In the genomic region with DNA sequence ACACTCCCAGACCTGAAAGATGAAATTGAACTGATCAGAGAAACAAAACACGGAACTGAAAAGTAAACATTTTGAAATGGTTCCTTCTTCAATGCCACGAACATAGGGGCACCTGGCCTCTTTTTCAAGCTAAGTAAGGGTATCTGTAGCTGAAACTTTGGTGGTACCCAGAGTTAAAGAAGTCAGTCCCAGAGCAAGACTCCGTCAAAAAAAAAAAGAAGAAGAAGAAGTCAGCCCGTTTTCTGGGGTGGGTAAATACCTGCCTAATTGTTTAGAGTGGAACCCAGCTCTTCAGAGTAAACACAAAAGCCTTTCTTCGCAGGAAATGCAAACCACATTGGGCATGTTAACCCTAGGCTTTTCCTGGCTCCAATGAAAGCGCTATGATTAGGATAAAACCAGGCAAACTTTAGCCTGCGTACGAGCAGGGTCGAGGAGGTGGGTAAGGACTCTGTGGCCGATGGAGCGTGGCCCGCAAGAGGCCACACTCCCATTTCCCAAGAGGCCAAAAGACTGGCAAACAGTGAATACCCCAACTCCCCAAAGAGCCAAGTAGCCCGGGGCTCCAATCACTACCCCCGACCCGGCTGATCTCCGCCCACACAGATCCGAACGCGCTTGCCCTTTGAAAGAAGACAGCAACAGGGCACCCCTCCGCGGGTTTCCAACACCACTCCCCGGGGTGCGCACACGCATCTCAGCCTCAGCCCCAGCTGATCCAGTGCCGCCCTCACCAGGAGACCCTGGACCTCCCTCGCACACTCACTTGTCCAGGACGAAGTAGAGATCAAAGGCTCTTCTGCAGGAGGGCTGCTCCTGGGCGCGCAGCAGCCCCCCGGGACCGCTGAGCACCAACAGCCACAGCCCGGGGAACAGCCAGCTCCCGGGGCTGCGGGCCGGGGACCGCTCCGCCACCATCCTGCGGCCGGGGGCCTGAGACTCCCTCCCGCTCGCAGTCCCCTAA, we compare ENCODE assay signal across 8 cellular contexts. TPM values are rescaled to one million over a fixed set of nuclear protein-coding genes. Genes with fewer than 3 reads are reported as not detected.
DNase-seq lines count a peak whose midpoint lies in the region; ATAC-seq, FAIRE-seq and TF ChIP-seq lines count a peak whose summit lies in the region.

No MANE protein-coding gene starts in this region.

- H3K9me3 ChIP-seq in Loucy (ENCODE audit: insufficient read depth, low read depth, low read length) (no peaks in the 10 kb centered on the region), HepG2 (ENCODE audit: low read length) (no peaks in the 10 kb centered on the region)

- H3K27ac Mint-ChIP-seq in GM23338 (no peak overlapping the region), activated B cell treated with CpG ODN at 0.5 μM for 24 hours (peak overlapping the region; percentile 93), chondrocyte (ENCODE audit: unreplicated experiment) (peak overlapping the region; percentile 59)

- H3K4me1 ChIP-seq in GM23338 (ENCODE audit: insufficient read depth) (peaks cover 22% of the 10 kb centered on the region), Loucy (ENCODE audit: insufficient read depth, low read length, poor library complexity, severe bottlenecking) (peaks cover 66% of the 10 kb centered on the region), HepG2 (ENCODE audit: insufficient read depth, low read length) (peaks cover 33% of the 10 kb centered on the region)

- H2AFZ ChIP-seq in GM23338 (peak overlapping the region; percentile 99), Loucy (ENCODE audit: low read length) (peak overlapping the region; percentile 58), HepG2 (ENCODE audit: low read length) (no peak overlapping the region)

- H3K36me3 ChIP-seq in GM23338 (ENCODE audit: insufficient read depth), result no peaks in the 10 kb centered on the region; the same call in 1 of the 2 replicates
- H3K36me3 ChIP-seq in Loucy (ENCODE audit: insufficient read depth, low read length), result peaks cover 16% of the 10 kb centered on the region; the same call in 1 of the 2 replicates
- H3K36me3 ChIP-seq in HepG2 (replicated peaks in 1 of 2; ENCODE audit: control insufficient read depth in 1 of 2, insufficient read depth in 2 of 2, low read length in 2 of 2), result no peaks in the 10 kb centered on the region; a peak in 1 of 5 replicates

- no peak for TF ChIP-seq RAD21 in HepG2 (CRISPR knock-in tag; IDR thresholded peaks at IDR 0.05)

- H3K4me3 Mint-ChIP-seq in GM23338, result peak overlapping the region; percentile 91
- H3K4me3 Mint-ChIP-seq in activated B cell treated with CpG ODN at 0.5 μM for 24 hours, result peak overlapping the region; percentile 94
- peak overlapping the region; percentile 87 for H3K4me3 Mint-ChIP-seq in chondrocyte (ENCODE audit: unreplicated experiment)

- DNase-seq in GM03348 (ENCODE audit: low spot score), result peak; percentile 50
- DNase-seq in GM23338 (ENCODE audit: low spot score), result peak; percentile 69
- peak; percentile 62 for DNase-seq in activated B cell treated with CpG ODN at 0.5 μM for 24 hours
- peak; percentile 77 for DNase-seq in chondrocyte (ENCODE audit: low spot score)
- peak; percentile 6 for DNase-seq in HepG2 (ENCODE audit: low spot score)
- peak; percentile 24 to 37 for DNase-seq in stimulated activated CD8-positive, alpha-beta memory T cell treated with anti-CD3 and anti-CD28 coated beads, Interleukin-15, amount 100 ng/mL, for 4 hours (ENCODE audit: low read depth in 2 of 2)
- no peak for DNase-seq in cerebellar nuclear complex (lab: John Stamatoyannopoulos, UW)

- H3F3A ChIP-seq in GM23338 (replicated peaks; ENCODE audit: low read depth) (no peaks in the 10 kb centered on the region), Loucy (ENCODE audit: low read depth) (no peaks in the 10 kb centered on the region)

- H3K4me3 ChIP-seq in GM23338 (peak overlapping the region; percentile 87), Loucy (ENCODE audit: low read length, poor library complexity, severe bottlenecking) (peak overlapping the region; percentile 78), HepG2 (replicated peaks in 1 of 3; ENCODE audit: insufficient read depth in 1 of 3, low read depth in 2 of 3, low read length in 3 of 3) (peak overlapping the region; percentile 85 to 90 (median 90))

- no peak overlapping the region for H3K27ac ChIP-seq in GM23338 (ENCODE audit: low read depth)
- peak overlapping the region; percentile 70 for H3K27ac ChIP-seq in HepG2 (ENCODE audit: extremely low read length, insufficient read depth, low read length)

- CTCF ChIA-PET in activated B cell treated with CpG ODN at 0.5 μM for 24 hours (lab: Charles Lee) (interaction anchor here (0.8 to 3.1 kb wide), 8 partner anchors 12 to 131 kb away, joined by 3 to 17 read pairs (median 7); no protein-coding TSS in a partner anchor), HepG2 (lab: Yijun Ruan, JAX; ENCODE audit: low intra/inter-chr PET ratio, low total read pairs) (no interaction called here)

- TF ChIP-seq CTCF in GM23338 (conservative IDR thresholded peaks at IDR 0.05; ENCODE audit: low read depth in 2 of 2), result no peak
- no peak for TF ChIP-seq CTCF in Loucy (conservative IDR thresholded peaks at IDR 0.05; ENCODE audit: low read length)
- no peak for TF ChIP-seq CTCF in activated B cell treated with CpG ODN at 0.5 μM for 24 hours (IDR thresholded peaks at IDR 0.05)
- no peak for TF ChIP-seq CTCF in chondrocyte (IDR thresholded peaks at IDR 0.05)
- TF ChIP-seq CTCF in HepG2 (CRISPR knock-in tag; IDR thresholded peaks at IDR 0.05), result no peak

- no peaks in the 10 kb centered on the region for H3K9me2 ChIP-seq in GM23338 (ENCODE audit: insufficient read depth)
- H3K9me2 ChIP-seq in Loucy (replicated peaks; ENCODE audit: low read depth, low read length), result no peaks in the 10 kb centered on the region

- H3K4me2 ChIP-seq in GM23338 (peak overlapping the region; percentile 94), Loucy (ENCODE audit: low read depth, low read length, poor library complexity, severe bottlenecking) (peak overlapping the region; percentile 89), HepG2 (ENCODE audit: low read depth, low read length) (peak overlapping the region; percentile 76)

- H3K36me3 Mint-ChIP-seq in GM23338 (ENCODE audit: low read depth) (no peaks in the 10 kb centered on the region), activated B cell treated with CpG ODN at 0.5 μM for 24 hours (ENCODE audit: low read depth) (peaks cover 32% of the 10 kb centered on the region), chondrocyte (ENCODE audit: low read depth) (peaks cover 7% of the 10 kb centered on the region)

- H3K4me1 Mint-ChIP-seq in GM23338 (peaks cover 23% of the 10 kb centered on the region), activated B cell treated with CpG ODN at 0.5 μM for 24 hours (peaks cover 52% of the 10 kb centered on the region), chondrocyte (ENCODE audit: low read depth) (peaks cover 29% of the 10 kb centered on the region)

- H3K9ac ChIP-seq in Loucy (ENCODE audit: low read depth, low read length, poor library complexity, severe bottlenecking) (peak overlapping the region; percentile 93), HepG2 (ENCODE audit: insufficient read depth, low read depth, low read length) (peak overlapping the region; percentile 71)

- intact Hi-C loops in activated B cell treated with CpG ODN at 0.5 μM for 24 hours (cut with micrococcal nuclease) (loop anchor here (2.0 to 10.0 kb wide), 5 partner anchors 37 to 1297 kb away; a partner anchor contains a TSS), HepG2 (cut with micrococcal nuclease; ENCODE audit: unreplicated experiment) (loop anchor here (1.0 to 2.0 kb wide), 3 partner anchors 10 to 113 kb away; no protein-coding TSS in a partner anchor)

- H3K9me3 Mint-ChIP-seq in GM23338 (peaks cover 2% of the 10 kb centered on the region; the same call in 1 of the 3 replicates), activated B cell treated with CpG ODN at 0.5 μM for 24 hours (no peaks in the 10 kb centered on the region), chondrocyte (ENCODE audit: low read depth) (no peaks in the 10 kb centered on the region)

- ATAC-seq in GM23338, result peak; percentile 60
- peak; percentile 49 for ATAC-seq in activated B cell treated with CpG ODN at 0.5 μM for 24 hours (ENCODE audit: low read depth)
- ATAC-seq in HepG2, result peak; percentile 69

- H3K79me2 ChIP-seq in GM23338 (replicated peaks; ENCODE audit: insufficient read depth) (no peaks in the 10 kb centered on the region), Loucy (ENCODE audit: insufficient read depth, low read length) (peaks cover 82% of the 10 kb centered on the region), HepG2 (ENCODE audit: insufficient read depth, low read length) (no peaks in the 10 kb centered on the region)

- FAIRE-seq in HepG2 (lab: Jason Lieb, UNC), result no peak

- in situ Hi-C loops in HepG2 (cut with HindIII; ENCODE audit: extremely low pct_ligation_motif_present, low pct_unique_long_range_greater_than_20kb), result loop anchor here (10.0 kb wide), 1 partner anchor 157 kb away; no protein-coding TSS in a partner anchor

- H3K27me3 Mint-ChIP-seq in GM23338 (ENCODE audit: insufficient read depth, low read depth, poor library complexity), result peaks cover 17% of the 10 kb centered on the region
- no peaks in the 10 kb centered on the region for H3K27me3 Mint-ChIP-seq in activated B cell treated with CpG ODN at 0.5 μM for 24 hours
- H3K27me3 Mint-ChIP-seq in chondrocyte (ENCODE audit: low read depth), result no peaks in the 10 kb centered on the region

- POLR2A ChIA-PET in activated B cell treated with CpG ODN at 0.5 μM for 24 hours (lab: Charles Lee), result interaction anchor here (0.7 to 4.6 kb wide), 12 partner anchors 9 to 131 kb away, joined by 3 to 36 read pairs (median 4); no protein-coding TSS in a partner anchor
- POLR2A ChIA-PET in HepG2 (lab: Yijun Ruan, JAX), result interaction anchor here (1.0 to 2.4 kb wide), 5 partner anchors 10 to 64 kb away, joined by 3 to 7 read pairs (median 5); no protein-coding TSS in a partner anchor

- BruUV-seq in HepG2 (replicated peaks; lab: Mats Ljungman, UMichigan), result no TSS peak

- no peak for TF ChIP-seq EP300 in HepG2 (IDR thresholded peaks at IDR 0.05; ENCODE audit: low read depth in 2 of 2, low read length in 2 of 2)
- TF ChIP-seq EP300 in HepG2 (CRISPR knock-in tag; IDR thresholded peaks at IDR 0.05; ENCODE audit: borderline replicate concordance), result no peak

- H4K20me1 ChIP-seq in GM23338 (replicated peaks; ENCODE audit: insufficient read depth) (no peaks in the 10 kb centered on the region), Loucy (ENCODE audit: insufficient read depth, low read length, poor library complexity, severe bottlenecking) (peaks cover 18% of the 10 kb centered on the region), HepG2 (ENCODE audit: insufficient read depth, low read length) (no peaks in the 10 kb centered on the region)

- 2% methylated on average over 23 of the region's 41 CpGs for WGBS in HepG2 (ENCODE audit: low lambda C conversion rate)

- TF ChIP-seq POLR2A in HepG2 (IDR thresholded peaks at IDR 0.05; ENCODE audit: insufficient read depth in 1 of 2, low read depth in 2 of 2, low read length in 2 of 2), result no peak

- H3K27me3 ChIP-seq in GM23338 (ENCODE audit: insufficient read depth), result peaks cover 33% of the 10 kb centered on the region
- peaks cover 5% of the 10 kb centered on the region for H3K27me3 ChIP-seq in Loucy (ENCODE audit: insufficient read depth, low read length, poor library complexity, severe bottlenecking)
- no peaks in the 10 kb centered on the region for H3K27me3 ChIP-seq in HepG2 (ENCODE audit: control insufficient read depth in 1 of 2, insufficient read depth in 2 of 2, low read length in 2 of 2)

RNA-seq across cellular contexts. Expression of a gene that starts 1.1 kb away (rescaled TPM):
- 4.8 and 5.3 TPM in 2 replicates for total RNA-seq in GM23338 (2014; rRNA removed; shearing (Covaris generic))
- polyA plus RNA-seq in GM23338 (2016; fragmentation: Nextera tagmentation; extraction: Ambion mirVana) (1.3 and 2.0 TPM in 2 replicates), HepG2 (2011; rRNA removed) (4.6 and 4.8 TPM in 2 replicates)
- total RNA-seq in activated B cell treated with CpG ODN at 0.5 μM for 24 hours (14.2 and 19.6 TPM in 2 replicates), chondrocyte (19.0 to 32.1 TPM (median 27.0 TPM) in 3 replicates), HepG2 (2016; rRNA removed; fragmentation: Illumina TruSeq; extraction: Trizol) (8.4 and 14.5 TPM in 2 replicates)
- total RNA-seq in HepG2 (2016; cell fraction: cytosol; rRNA removed; fragmentation: Illumina TruSeq; extraction: Trizol; ENCODE audit: low read depth), result 0.62 and 1.0 TPM in 2 replicates
- total RNA-seq in HepG2 (2016; cell fraction: insoluble cytoplasmic fraction; rRNA removed; fragmentation: Illumina TruSeq; extraction: Trizol), result 7.1 and 13.3 TPM in 2 replicates
- 2.1 and 3.1 TPM in 2 replicates for total RNA-seq in HepG2 (2016; cell fraction: membrane; rRNA removed; fragmentation: Illumina TruSeq; extraction: Trizol)
- total RNA-seq in HepG2 (2016; cell fraction: nucleus; rRNA removed; fragmentation: Illumina TruSeq; extraction: Trizol), result 18.8 and 20.1 TPM in 2 replicates
- polyA plus RNA-seq in HepG2 (2011; cell fraction: cytosol; rRNA removed), result 1.8 and 3.7 TPM in 2 replicates
- 1.8 and 2.6 TPM in 2 replicates for polyA plus RNA-seq in HepG2 (2011; cell fraction: nucleus; rRNA removed)
- polyA plus RNA-seq in HepG2 (2012), result 4.9 and 8.5 TPM in 2 replicates
- 0.26 and 0.31 TPM in 2 replicates for polyA plus RNA-seq in HepG2 (2016; cell fraction: cytosol; fragmentation: Illumina TruSeq; extraction: Trizol; ENCODE audit: low read depth)
- polyA plus RNA-seq in HepG2 (2016; cell fraction: insoluble cytoplasmic fraction; fragmentation: Illumina TruSeq; extraction: Trizol; ENCODE audit: low read depth), result 4.9 and 5.3 TPM in 2 replicates
- polyA plus RNA-seq in HepG2 (2016; cell fraction: membrane; fragmentation: Illumina TruSeq; extraction: Trizol; ENCODE audit: low read depth), result 0.70 and 1.4 TPM in 2 replicates
- 11.4 and 13.9 TPM in 2 replicates for polyA plus RNA-seq in HepG2 (2016; cell fraction: nucleus; fragmentation: Illumina TruSeq; extraction: Trizol; ENCODE audit: insufficient read depth, low read depth)
- polyA minus RNA-seq in HepG2 (2011; rRNA and poly(A)+ RNA removed; ENCODE audit: low replicate concordance), result 4.2 TPM in 1 of 2 replicates, not detected in the other
- polyA minus RNA-seq in HepG2 (2011; cell fraction: cytosol; rRNA and poly(A)+ RNA removed), result 6.0 and 10.0 TPM in 2 replicates
- polyA minus RNA-seq in HepG2 (2011; cell fraction: nucleus; rRNA and poly(A)+ RNA removed), result 21.8 and 32.9 TPM in 2 replicates

Comparison
In these comparisons a context has a peak if more than half of its experiments do, and no peak if none do; other contexts are left out.
1. DNase-seq: peak in GM03348 (single experiment), GM23338 (single experiment), activated B cell treated with CpG ODN at 0.5 μM for 24 hours (single experiment), chondrocyte (single experiment), HepG2 (single experiment) and stimulated activated CD8-positive, alpha-beta memory T cell treated with anti-CD3 and anti-CD28 coated beads, Interleukin-15, amount 100 ng/mL, for 4 hours (2 of 2); none in cerebellar nuclear complex (0 of 2).
2. Peak in every context shown above with its lines, with median percentiles within 50 percentile points of each other: ATAC-seq, H3K4me2 ChIP-seq, H3K4me3 ChIP-seq and H3K4me3 Mint-ChIP-seq.